ENCODE assay signal across 13 cellular contexts in the genomic region with DNA sequence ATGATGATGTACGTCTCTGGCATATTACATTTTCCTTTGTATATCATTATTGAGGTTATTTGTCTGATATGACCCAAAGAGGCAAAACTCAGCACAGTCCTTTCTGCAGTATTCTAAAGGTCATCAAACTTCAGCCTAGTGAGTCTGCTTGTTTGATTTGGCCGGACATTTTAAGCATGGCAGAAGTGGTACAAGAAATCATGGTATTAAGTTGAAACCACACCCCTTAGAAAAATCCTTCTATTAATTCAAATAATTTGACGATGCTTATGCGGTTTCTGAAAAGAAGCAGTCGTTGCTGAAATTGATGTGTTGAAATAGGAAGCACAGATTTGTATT. TPM values are rescaled to one million over a fixed set of nuclear protein-coding genes. Genes with fewer than 3 reads are reported as not detected.
DNase-seq lines count a peak whose midpoint lies in the region; ATAC-seq and TF ChIP-seq lines count a peak whose summit lies in the region.
"Had no signal": no experiment of that assay in that cellular context is flagged by ENCODE, and none has a peak within 500 bp of the region (broad histone marks: within the 10 kb centered on the region; RNA-seq: fewer than 3 reads in every experiment).

No MANE protein-coding gene starts in this region.

- no peaks in the 10 kb centered on the region for H3K27me3 Mint-ChIP-seq in CD4-positive, alpha-beta T cell

- peaks cover 0 to 45% (median 2%) of the 10 kb centered on the region in 4 donors for H3K4me1 ChIP-seq in Peyer's patch
- H3K4me1 ChIP-seq in gastroesophageal sphincter = peaks cover 2 to 68% (median 7%) of the 10 kb centered on the region in 3 donors
- peaks cover 23% of the 10 kb centered on the region for H3K4me1 ChIP-seq in skeletal muscle satellite cell (ENCODE audit: control insufficient read depth, insufficient read depth, low read length)

- no peaks in the 10 kb centered on the region for H3K9me3 Mint-ChIP-seq in CD4-positive, alpha-beta T cell
- H3K9me3 Mint-ChIP-seq: memory B cell had no signal

- H3K4me3 Mint-ChIP-seq in CD4-positive, alpha-beta T cell = no peak overlapping the region
- H3K4me3 Mint-ChIP-seq: memory B cell had no signal

- H3K27ac Mint-ChIP-seq in CD4-positive, alpha-beta T cell = peak overlapping the region; percentile 36
- H3K27ac Mint-ChIP-seq: memory B cell had no signal

- H3K9me3 ChIP-seq in CD4-positive, alpha-beta T cell (ENCODE audit: control insufficient read depth, low read length) = no peaks in the 10 kb centered on the region
- H3K9me3 ChIP-seq in Peyer's patch (no peaks in the 10 kb centered on the region), gastroesophageal sphincter (no peaks in the 10 kb centered on the region), skeletal muscle satellite cell (replicated peaks; ENCODE audit: low read length) (no peaks in the 10 kb centered on the region)

- POLR2A ChIA-PET in CD4-positive, alpha-beta T cell (lab: Charles Lee) = no interaction called here

- no peak for TF ChIP-seq POLR2A in Peyer's patch (IDR thresholded peaks at IDR 0.05)
- TF ChIP-seq POLR2A in gastroesophageal sphincter (IDR thresholded peaks at IDR 0.05) = no peak

- 52 to 74% methylated on average over 5 of the region's 5 CpGs for WGBS in gastroesophageal sphincter (ENCODE audit: low coverage in 1 of 2), 2 donors

- H3K4me3 ChIP-seq in Peyer's patch (peak overlapping the region in 2 of 4 donors; percentile 26 to 87), gastroesophageal sphincter (peak overlapping the region in 1 of 2 donors; percentile 90), skeletal muscle satellite cell (ENCODE audit: low read length) (no peak overlapping the region)

- H3K4me1 Mint-ChIP-seq in CD4-positive, alpha-beta T cell (ENCODE audit: low read depth) = peaks cover 36% of the 10 kb centered on the region

- CTCF ChIA-PET in CD4-positive, alpha-beta T cell (lab: Charles Lee) = no interaction called here

- H3K36me3 ChIP-seq in Peyer's patch = peaks cover 0 to 70% (median 0%) of the 10 kb centered on the region in 3 donors
- peaks cover 0 to 57% of the 10 kb centered on the region in 2 donors for H3K36me3 ChIP-seq in gastroesophageal sphincter
- peaks cover 58% of the 10 kb centered on the region for H3K36me3 ChIP-seq in skeletal muscle satellite cell (ENCODE audit: insufficient read depth, low read length)

- no peak for DNase-seq in CD4-positive, alpha-beta T cell
- DNase-seq in Peyer's patch (no peak), SIG-M5 treated with dmso at 0.1 percent for 504 hours (lab: John Stamatoyannopoulos, UW; ENCODE audit: unreplicated experiment) (no peak), SIG-M5 (lab: John Stamatoyannopoulos, UW) (no peak), mucosa of gallbladder (ENCODE audit: low spot score) (no peak)
- no peak for DNase-seq in activated CD8-positive, alpha-beta memory T cell treated with anti-CD3 and anti-CD28 coated beads, Interleukin-2, amount 50 U/mL, for 48 hours
- DNase-seq: activated gamma-delta T cell, C1 segment of cervical spinal cord, NCI-H1048, NCI-H510A treated with DMSO at 0.1 percent for 48 hours had no signal

- TF ChIP-seq CTCF in CD4-positive, alpha-beta T cell (IDR thresholded peaks at IDR 0.05) = no peak
- no peak for TF ChIP-seq CTCF in Peyer's patch (IDR thresholded peaks at IDR 0.05)
- TF ChIP-seq CTCF in gastroesophageal sphincter (IDR thresholded peaks at IDR 0.05) = no peak

- H3K27ac ChIP-seq in CD4-positive, alpha-beta T cell (ENCODE audit: low read depth, low read length) = no peak overlapping the region
- H3K27ac ChIP-seq in Peyer's patch (peak overlapping the region in 3 of 4 donors; percentile 89 to 98 (median 96)), gastroesophageal sphincter (peak overlapping the region in 3 of 4 donors; percentile 64 to 96 (median 94))

- H3K9ac ChIP-seq in skeletal muscle satellite cell (ENCODE audit: low read depth, low read length) = no peak overlapping the region

- H3K4me2 ChIP-seq in skeletal muscle satellite cell (ENCODE audit: low read length) = peak overlapping the region; percentile 31

- no peak for ATAC-seq in CD4-positive, alpha-beta T cell (ENCODE audit: poor library complexity)
- ATAC-seq in gastroesophageal sphincter = no peak

- H3K36me3 Mint-ChIP-seq in CD4-positive, alpha-beta T cell (ENCODE audit: low read depth) = peaks cover 56% of the 10 kb centered on the region

- intact Hi-C loops in CD4-positive, alpha-beta T cell (cut with DNase I, micrococcal nuclease) = no loop called here

- no peak for TF ChIP-seq EP300 in gastroesophageal sphincter (IDR thresholded peaks at IDR 0.05)

- H3K27me3 ChIP-seq in CD4-positive, alpha-beta T cell (ENCODE audit: control insufficient read depth, insufficient read depth, low read length) = no peaks in the 10 kb centered on the region
- H3K27me3 ChIP-seq in Peyer's patch (no peaks in the 10 kb centered on the region), gastroesophageal sphincter (no peaks in the 10 kb centered on the region), skeletal muscle satellite cell (ENCODE audit: control insufficient read depth, insufficient read depth, low read length) (no peaks in the 10 kb centered on the region)

RNA-seq across cellular contexts. Expression of a gene that starts 5.1 kb away (rescaled TPM):
- 10 to 100 TPM; 11.4 to 13.9 TPM for total RNA-seq in CD4-positive, alpha-beta T cell
- total RNA-seq in Peyer's patch = 100 to 1,000 TPM; 127 to 186 (median 147) TPM
- total RNA-seq in gastroesophageal sphincter = 100 to 1,000 TPM in 1 of 4 donors, 10 to 100 TPM in 3; 50.9 to 169 (median 63.5) TPM
- 6.3 and 7.4 TPM in 2 replicates for total RNA-seq in skeletal muscle satellite cell (2012; rRNA removed)
- 93.5 TPM for total RNA-seq in mucosa of gallbladder
